Comparison of ENCODE assay signal across 24 cellular contexts in the genomic region with DNA sequence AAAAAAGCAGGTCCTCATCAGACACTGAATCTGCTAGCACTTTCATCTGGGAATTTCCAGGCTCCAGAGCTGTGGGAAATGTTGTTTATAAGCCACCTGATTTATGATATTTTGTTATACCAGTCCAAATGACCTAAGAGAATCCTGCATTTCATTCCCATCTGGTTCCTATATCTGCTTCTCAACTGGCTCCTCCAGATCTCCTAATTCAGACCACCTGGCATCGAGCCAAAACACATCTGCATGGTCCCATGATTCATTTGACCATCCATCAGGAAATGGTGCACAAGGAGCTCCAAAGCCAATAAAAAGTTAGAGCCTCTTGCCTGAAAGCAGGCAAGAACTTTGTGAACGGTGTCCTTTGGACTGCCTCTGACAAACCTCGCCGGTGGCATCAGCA.
DNase-seq lines count a peak whose midpoint lies in the region; ATAC-seq, FAIRE-seq and TF ChIP-seq lines count a peak whose summit lies in the region.
"Had no signal": no experiment of that assay in that cellular context is flagged by ENCODE, and none has a peak within 500 bp of the region (broad histone marks: within the 10 kb centered on the region; RNA-seq: fewer than 3 reads in every experiment).

No MANE protein-coding gene starts in this region.

- no peak overlapping the region for H3K27ac ChIP-seq in keratinocyte (ENCODE audit: control insufficient read depth, insufficient read depth, low read length)
- H3K27ac ChIP-seq: KMS-11, neutrophil, prostate gland, SJCRH30, testis, vagina had no signal

- dilution Hi-C loops in keratinocyte (cut with MboI; ENCODE audit: extremely low pct_ligation_motif_present, low sequenced_read_pairs), result no loop called here

- no peaks in the 10 kb centered on the region for H3K9me1 ChIP-seq in keratinocyte (ENCODE audit: control insufficient read depth, extremely low read depth, insufficient read depth, low read length)

- no peaks in the 10 kb centered on the region for H3K79me2 ChIP-seq in keratinocyte (ENCODE audit: control insufficient read depth, insufficient read depth, low read length)

- no peak overlapping the region for H2AFZ ChIP-seq in keratinocyte (ENCODE audit: control insufficient read depth, low read length)

- H3K4me3 ChIP-seq in BE2C (ENCODE audit: low read depth, low read length), result no peak overlapping the region
- no peak overlapping the region for H3K4me3 ChIP-seq in astrocyte of the cerebellum (ENCODE audit: low read depth, low read length)
- H3K4me3 ChIP-seq in keratinocyte (ENCODE audit: control insufficient read depth in 2 of 3, extremely low read depth in 1 of 3, insufficient read depth in 2 of 3, low read depth in 1 of 3, low read length in 3 of 3), result no peak overlapping the region
- H3K4me3 ChIP-seq: prostate gland, SJCRH30, testis, vagina had no signal

- no peak for TF ChIP-seq CTCF in BE2C (IDR thresholded peaks at IDR 0.05; ENCODE audit: low read depth, low read length)
- no peak for TF ChIP-seq CTCF in astrocyte of the cerebellum (IDR thresholded peaks at IDR 0.05; ENCODE audit: low read depth, low read length, missing control alignments)
- no peak for TF ChIP-seq CTCF in keratinocyte (optimal IDR thresholded peaks at IDR 0.05 in 1 of 3, IDR thresholded peaks at IDR 0.05 in 1 of 3, conservative IDR thresholded peaks at IDR 0.05 in 1 of 3; ENCODE audit: extremely low read depth in 1 of 3, insufficient read depth in 2 of 3, low read length in 3 of 3)

- no peak overlapping the region for H3K4me2 ChIP-seq in keratinocyte (ENCODE audit: control insufficient read depth, extremely low read depth, insufficient read depth, low read depth, low read length)
- H3K4me2 ChIP-seq: KMS-11 had no signal

- H3K27me3 ChIP-seq in BE2C (no peaks in the 10 kb centered on the region), keratinocyte (ENCODE audit: control insufficient read depth, extremely low read depth, insufficient read depth, low read length) (peaks cover 11% of the 10 kb centered on the region)
- H3K27me3 ChIP-seq: neutrophil, SJCRH30, testis, vagina had no signal

- no peaks in the 10 kb centered on the region for H3K4me1 ChIP-seq in BE2C
- peaks cover 8% of the 10 kb centered on the region for H3K4me1 ChIP-seq in keratinocyte (ENCODE audit: control insufficient read depth, extremely low read depth, insufficient read depth, low read length)
- H3K4me1 ChIP-seq: prostate gland, testis, vagina had no signal

- H3K9ac ChIP-seq in keratinocyte (ENCODE audit: control insufficient read depth, extremely low read depth, insufficient read depth, low read length), result no peak overlapping the region
- H3K9ac ChIP-seq: KMS-11 had no signal

- peak; percentile 5 for FAIRE-seq in keratinocyte (lab: Jason Lieb, UNC)

- in situ Hi-C loops in astrocyte of the cerebellum (cut with HindIII; ENCODE audit: low sequenced_read_pairs), result no loop called here

- ATAC-seq in HG02852 (IDR thresholded peaks at IDR 0.05; ENCODE audit: unreplicated experiment), result no peak
- ATAC-seq in GM18868 (IDR thresholded peaks at IDR 0.05; ENCODE audit: unreplicated experiment), result no peak
- ATAC-seq: Panc1; stimulated activated memory B cell treated with anti-CD40 and anti-IgM and Interleukin-4, amounts not matched to agents 10 μg/mL and 1 μg/mL and 100 μg/mL, for 72 hours had no signal

- peak; percentile 65 for DNase-seq in BE2C
- peak; percentile 47 for DNase-seq in H4 (ENCODE audit: low spot score)
- DNase-seq in astrocyte of the cerebellum (ENCODE audit: low read depth), result peak; percentile 9
- DNase-seq in keratinocyte (ENCODE audit: low read depth, low spot score), result no peak
- DNase-seq in LoVo (ENCODE audit: low spot score), result no peak
- DNase-seq: activated CD4-positive, alpha-beta T cell treated with anti-CD3 and anti-CD28 coated beads for 4 hours; aorta; cerebellar nuclear complex; DMS79; H7; mammary epithelial cell; NCI-H187; NCI-H2227 treated with DMSO at 0.1 percent for 48 hours; stimulated activated CD4-positive, alpha-beta T cell treated with anti-CD3 and anti-CD28 coated beads, Interleukin-2, amount 100 ng/mL, for 24 hours; testis had no signal

- H4K20me1 ChIP-seq in keratinocyte (ENCODE audit: control insufficient read depth, extremely low read depth, insufficient read depth, low read length), result no peaks in the 10 kb centered on the region

- H3K36me3 ChIP-seq in BE2C (no peaks in the 10 kb centered on the region), keratinocyte (ENCODE audit: control insufficient read depth in 2 of 2, extremely low read depth in 1 of 2, insufficient read depth in 2 of 2, low read length in 2 of 2) (no peaks in the 10 kb centered on the region)
- H3K36me3 ChIP-seq: neutrophil, prostate gland, SJCRH30, vagina had no signal

- H3K9me3 ChIP-seq in BE2C, result no peaks in the 10 kb centered on the region
- H3K9me3 ChIP-seq in keratinocyte (ENCODE audit: control insufficient read depth, low read depth, low read length), result no peaks in the 10 kb centered on the region
- H3K9me3 ChIP-seq: neutrophil, prostate gland, SJCRH30, testis, vagina had no signal

Comparison
In these comparisons a context has a peak if more than half of its experiments do, and no peak if none do; other contexts are left out.
1. DNase-seq: peak in BE2C (single experiment), H4 (single experiment) and astrocyte of the cerebellum (single experiment); none in keratinocyte (single experiment) and LoVo (single experiment).